In genomic region chr3:33067484-33067883, GRCh38 we compare ENCODE assay signal across 1 cellular context.
TF ChIP-seq lines count a peak whose summit lies in the region.

No MANE protein-coding gene starts in this region.

TF ChIP-seq in K562, 482 proteins besides CTCF, POLR2A, EP300 and RAD21 (continued from another document and continues in another):
- TF ChIP-seq RERE (CRISPR knock-in tag; IDR thresholded peaks at IDR 0.05; ENCODE audit: borderline replicate concordance) (no peak), RBFOX2 (IDR thresholded peaks at IDR 0.05; ENCODE audit: low read depth, low read length) (no peak), TAF15 (IDR thresholded peaks at IDR 0.05; ENCODE audit: low read depth, low read length) (no peak), FOXA1 (IDR thresholded peaks at IDR 0.05; ENCODE audit: borderline replicate concordance) (peak; percentile 91), SP1 (CRISPR knock-in tag; IDR thresholded peaks at IDR 0.05) (no peak), TEAD1 (CRISPR knock-in tag; IDR thresholded peaks at IDR 0.05) (no peak; a peak in 1 of 4 replicates), PRPF4 (IDR thresholded peaks at IDR 0.05; ENCODE audit: insufficient read depth, low read depth, low read length, poor library complexity, severe bottlenecking) (no peak), POLR2H (tag; IDR thresholded peaks at IDR 0.05; ENCODE audit: low read depth) (no peak), GABPB1 (CRISPR knock-in tag; IDR thresholded peaks at IDR 0.05) (no peak), ZBTB8A (IDR thresholded peaks at IDR 0.05; ENCODE audit: partially characterized antibody) (no peak), SMARCA5 (IDR thresholded peaks at IDR 0.05) (no peak), GTF3C2 (IDR thresholded peaks at IDR 0.05; ENCODE audit: borderline replicate concordance, extremely low read depth, insufficient read length) (no peak), GATAD2A (IDR thresholded peaks at IDR 0.05) (no peak), ZBTB49 (CRISPR knock-in tag; IDR thresholded peaks at IDR 0.05; ENCODE audit: borderline replicate concordance) (no peak), FOXM1 (IDR thresholded peaks at IDR 0.05; ENCODE audit: low read depth) (peak; percentile 80), FOXM1 (CRISPR knock-in tag; IDR thresholded peaks at IDR 0.05; ENCODE audit: low read depth) (no peak), ZMIZ1 (IDR thresholded peaks at IDR 0.05; ENCODE audit: low read depth in 2 of 2, low read length in 2 of 2) (no peak; a peak in 1 of 4 replicates), CAMTA2 (CRISPR knock-in tag; conservative IDR thresholded peaks at IDR 0.05) (no peak), BRF2 (IDR thresholded peaks at IDR 0.05; ENCODE audit: borderline replicate concordance, insufficient read depth, insufficient read length) (no peak), ZNF282 (CRISPR knock-in tag; IDR thresholded peaks at IDR 0.05) (no peak), JUND (IDR thresholded peaks at IDR 0.05; ENCODE audit: borderline replicate concordance, low read depth, low read length) (peak; percentile 96), JUND (tag; IDR thresholded peaks at IDR 0.05; ENCODE audit: borderline replicate concordance, low read depth, low read length) (peak; percentile 95; the same call in 2 of the 3 replicates), HNRNPK (IDR thresholded peaks at IDR 0.05; ENCODE audit: low read depth, low read length, poor library complexity, severe bottlenecking) (no peak), TRIM25 (IDR thresholded peaks at IDR 0.05; ENCODE audit: borderline replicate concordance) (no peak), ZSCAN29 (IDR thresholded peaks at IDR 0.05) (no peak), ZNF143 (CRISPR knock-in tag; IDR thresholded peaks at IDR 0.05) (no peak), XRCC3 (IDR thresholded peaks at IDR 0.05) (no peak), HDAC2 (IDR thresholded peaks at IDR 0.05) (peak; percentile 97), ZNF318 (IDR thresholded peaks at IDR 0.05; ENCODE audit: borderline replicate concordance in 1 of 2, low read depth in 1 of 2) (0 out of 4 replicates have a peak, but pooled peaks of 1 of the 2 experiments have one; percentile 54), KHSRP (IDR thresholded peaks at IDR 0.05) (no peak)
